ENCODE assay signal across 26 cellular contexts in genomic region chr12:82842480-82842879, GRCh38.
"Had no signal": no experiment of that assay in that cellular context is flagged by ENCODE, and none has a peak within 500 bp of the region (broad histone marks: within the 10 kb centered on the region; RNA-seq: fewer than 3 reads in every experiment).

No MANE protein-coding gene starts in this region.

- H3K4me1 ChIP-seq: ascending aorta, breast epithelium, esophagus squamous epithelium had no signal

- H3K36me3 ChIP-seq: adrenal gland, ascending aorta, breast epithelium, cardiac muscle cell had no signal

- H3K27ac ChIP-seq: adrenal gland, ascending aorta, breast epithelium, cardiac muscle cell, epithelial cell of prostate, esophagus squamous epithelium had no signal

- H3K4me3 ChIP-seq: adrenal gland, ascending aorta, breast epithelium, cardiac muscle cell, esophagus squamous epithelium had no signal

- DNase-seq: activated CD4-positive, alpha-beta memory T cell treated with anti-CD3 and anti-CD28 coated beads for 36 hours; activated CD4-positive, alpha-beta T cell treated with anti-CD3 and anti-CD28 coated beads for 36 hours; activated CD4-positive, alpha-beta T cell treated with anti-CD3 and anti-CD28 coated beads, Interleukin-2, amount 10 ng/mL, durations not matched to agents 24 days and 14 days; activated CD4-positive, CD25-positive, alpha-beta regulatory T cell; activated CD4-positive, CD25-positive, alpha-beta regulatory T cell treated with anti-CD3 and anti-CD28 coated beads, Interleukin-2, amount 50 U/mL, for 72 hours; activated CD8-positive, alpha-beta memory T cell treated with anti-CD3 and anti-CD28 coated beads, Interleukin-2, amount 10 ng/mL, durations not matched to agents 7 days and 5 days; activated CD8-positive, alpha-beta memory T cell treated with anti-CD3 and anti-CD28 coated beads, Interleukin-2, amount 50 U/mL, for 4 hours; activated CD8-positive, alpha-beta T cell treated with anti-CD3 and anti-CD28 coated beads, Interleukin-2, amount 10 ng/mL, durations not matched to agents 7 days and 5 days; activated effector memory CD4-positive, alpha-beta T cell treated with anti-CD3 and anti-CD28 coated beads, Interleukin-2, amount 50 U/mL, for 16 hours; activated naive CD4-positive, alpha-beta T cell treated with anti-CD3 and anti-CD28 coated beads for 36 hours; activated naive CD8-positive, alpha-beta T cell treated with anti-CD3 and anti-CD28 coated beads for 36 hours; activated naive CD8-positive, alpha-beta T cell treated with anti-CD3 and anti-CD28 coated beads, Interleukin-2, amount 50 U/mL, for 24 hours; activated T-cell treated with anti-CD3 and anti-CD28 coated beads, Interleukin-2, amount 50 U/mL, for 1 hour; activated T-cell treated with anti-CD3 and anti-CD28 coated beads, Interleukin-2, amount 50 U/mL, for 48 hours; adrenal gland; amygdala; cortex of kidney; dermis blood vessel endothelial cell; effector CD8-positive, alpha-beta T cell; esophagus squamous epithelium; head of caudate nucleus; T-helper 2 cell had no signal

- H3K27me3 ChIP-seq: adrenal gland, ascending aorta, breast epithelium, cardiac muscle cell, esophagus squamous epithelium had no signal

- H3K9me3 ChIP-seq: adrenal gland, ascending aorta, breast epithelium, esophagus squamous epithelium had no signal
